17 cellular contexts compared by ENCODE assay signal in genomic region chrX:11688201-11688600, GRCh38. TPM values are rescaled to one million over a fixed set of nuclear protein-coding genes. Genes with fewer than 3 reads are reported as not detected.
"Had no signal": no experiment of that assay in that cellular context is flagged by ENCODE, and none has a peak within 500 bp of the region (broad histone marks: within the 10 kb centered on the region; RNA-seq: fewer than 3 reads in every experiment).

No MANE protein-coding gene starts in this region.

- H3K4me3 Mint-ChIP-seq: naive thymus-derived CD4-positive, alpha-beta T cell; nephron progenitor cell; stimulated activated memory B cell treated with anti-CD40 and anti-IgM and Interleukin-4, amounts not matched to agents 10 μg/mL and 1 μg/mL and 100 μg/mL, for 72 hours; stimulated activated naive CD8-positive, alpha-beta T cell treated with anti-CD3 and anti-CD28 coated beads, Interleukin-15, Interleukin-2, amounts not matched to agents 100 ng/mL and 50 ng/mL, for 24 hours had no signal

- H3K27ac Mint-ChIP-seq: naive thymus-derived CD4-positive, alpha-beta T cell; nephron progenitor cell; stimulated activated memory B cell treated with anti-CD40 and anti-IgM and Interleukin-4, amounts not matched to agents 10 μg/mL and 1 μg/mL and 100 μg/mL, for 72 hours; stimulated activated naive CD8-positive, alpha-beta T cell treated with anti-CD3 and anti-CD28 coated beads, Interleukin-15, Interleukin-2, amounts not matched to agents 100 ng/mL and 50 ng/mL, for 24 hours had no signal

- H3K4me1 Mint-ChIP-seq: naive thymus-derived CD4-positive, alpha-beta T cell; stimulated activated memory B cell treated with anti-CD40 and anti-IgM and Interleukin-4, amounts not matched to agents 10 μg/mL and 1 μg/mL and 100 μg/mL, for 72 hours had no signal

- H3K36me3 ChIP-seq: heart left ventricle, right lobe of liver, tibial artery, upper lobe of left lung, uterus had no signal

- H3K4me1 ChIP-seq: heart left ventricle, psoas muscle, right lobe of liver, tibial artery, upper lobe of left lung, uterus had no signal

- H3K9me3 Mint-ChIP-seq: stimulated activated memory B cell treated with anti-CD40 and anti-IgM and Interleukin-4, amounts not matched to agents 10 μg/mL and 1 μg/mL and 100 μg/mL, for 72 hours; stimulated activated naive CD8-positive, alpha-beta T cell treated with anti-CD3 and anti-CD28 coated beads, Interleukin-15, Interleukin-2, amounts not matched to agents 100 ng/mL and 50 ng/mL, for 24 hours had no signal

- DNase-seq: cortex of kidney; dorsolateral prefrontal cortex; effector memory CD4-positive, alpha-beta T cell; heart left ventricle; hippocampal formation; naive thymus-derived CD4-positive, alpha-beta T cell; nephron progenitor cell; psoas muscle; retina; right lobe of liver; stimulated activated CD4-positive, alpha-beta T cell treated with anti-CD3 and anti-CD28 coated beads, Interleukin-4, amount 100 ng/mL, for 1 hour; tibial artery; upper lobe of left lung; uterus had no signal

- H3K4me3 ChIP-seq: dorsolateral prefrontal cortex, heart left ventricle, psoas muscle, right lobe of liver, tibial artery, upper lobe of left lung, uterus had no signal

- FAIRE-seq: frontal cortex had no signal

- ATAC-seq: naive thymus-derived CD4-positive, alpha-beta T cell; right lobe of liver; stimulated activated memory B cell treated with anti-CD40 and anti-IgM and Interleukin-4, amounts not matched to agents 10 μg/mL and 1 μg/mL and 100 μg/mL, for 72 hours had no signal

- H3K27me3 ChIP-seq: heart left ventricle, right lobe of liver, tibial artery, upper lobe of left lung had no signal

- H3K36me3 Mint-ChIP-seq: naive thymus-derived CD4-positive, alpha-beta T cell; stimulated activated memory B cell treated with anti-CD40 and anti-IgM and Interleukin-4, amounts not matched to agents 10 μg/mL and 1 μg/mL and 100 μg/mL, for 72 hours had no signal

- H3K27ac ChIP-seq: dorsolateral prefrontal cortex, heart left ventricle, psoas muscle, right lobe of liver, tibial artery, upper lobe of left lung, uterus had no signal

- H3K9me3 ChIP-seq: heart left ventricle, psoas muscle, right lobe of liver, tibial artery, upper lobe of left lung, uterus had no signal

RNA-seq across cellular contexts. Expression of gene ARHGAP6, which starts 22.5 kb away (rescaled TPM):
- polyA plus RNA-seq: naive thymus-derived CD4-positive, alpha-beta T cell had no signal
